Comparison of ENCODE assay signal across 1 cellular context in the genomic region with DNA sequence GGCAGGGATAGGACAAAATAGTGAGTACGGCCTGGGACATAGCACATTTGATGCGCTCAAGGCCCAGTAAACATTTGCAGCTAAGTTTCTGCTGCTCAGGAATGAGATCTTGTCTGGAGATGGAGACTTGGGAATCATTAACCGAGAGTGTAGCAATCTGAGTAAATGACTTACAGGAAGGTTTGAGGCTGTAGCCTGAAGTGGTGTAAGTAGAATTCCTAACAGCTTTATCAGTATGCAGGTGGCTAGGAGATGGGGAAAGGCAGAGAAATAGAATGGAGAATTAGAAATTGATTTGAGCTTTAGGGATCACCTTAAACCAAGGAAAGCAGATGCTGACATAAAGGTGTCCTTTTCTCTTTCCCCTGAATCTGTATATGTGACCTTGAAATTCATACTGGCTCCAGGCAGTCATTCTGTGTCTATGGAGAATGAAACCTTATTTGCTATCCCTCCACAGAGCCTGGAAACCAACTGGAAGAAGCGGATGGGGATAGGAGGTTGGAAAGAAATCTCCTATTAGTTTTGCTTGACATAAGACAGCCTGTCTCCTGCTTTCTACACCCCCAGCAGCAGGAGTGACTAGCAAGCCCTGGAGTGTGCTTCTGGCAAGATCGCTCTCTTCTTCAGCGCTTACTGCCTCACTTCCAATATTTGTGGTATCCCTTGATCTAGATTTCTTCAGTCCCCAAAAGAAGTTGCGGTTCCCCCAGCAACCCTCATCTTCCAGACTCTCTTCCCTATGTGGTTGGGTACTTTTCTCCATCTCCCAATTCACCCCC.
TF ChIP-seq lines count a peak whose summit lies in the region.

No MANE protein-coding gene starts in this region.

TF ChIP-seq in HepG2, 621 proteins besides CTCF, POLR2A, EP300 and RAD21 (continued from another document):
- TF ChIP-seq, protein P1, sequence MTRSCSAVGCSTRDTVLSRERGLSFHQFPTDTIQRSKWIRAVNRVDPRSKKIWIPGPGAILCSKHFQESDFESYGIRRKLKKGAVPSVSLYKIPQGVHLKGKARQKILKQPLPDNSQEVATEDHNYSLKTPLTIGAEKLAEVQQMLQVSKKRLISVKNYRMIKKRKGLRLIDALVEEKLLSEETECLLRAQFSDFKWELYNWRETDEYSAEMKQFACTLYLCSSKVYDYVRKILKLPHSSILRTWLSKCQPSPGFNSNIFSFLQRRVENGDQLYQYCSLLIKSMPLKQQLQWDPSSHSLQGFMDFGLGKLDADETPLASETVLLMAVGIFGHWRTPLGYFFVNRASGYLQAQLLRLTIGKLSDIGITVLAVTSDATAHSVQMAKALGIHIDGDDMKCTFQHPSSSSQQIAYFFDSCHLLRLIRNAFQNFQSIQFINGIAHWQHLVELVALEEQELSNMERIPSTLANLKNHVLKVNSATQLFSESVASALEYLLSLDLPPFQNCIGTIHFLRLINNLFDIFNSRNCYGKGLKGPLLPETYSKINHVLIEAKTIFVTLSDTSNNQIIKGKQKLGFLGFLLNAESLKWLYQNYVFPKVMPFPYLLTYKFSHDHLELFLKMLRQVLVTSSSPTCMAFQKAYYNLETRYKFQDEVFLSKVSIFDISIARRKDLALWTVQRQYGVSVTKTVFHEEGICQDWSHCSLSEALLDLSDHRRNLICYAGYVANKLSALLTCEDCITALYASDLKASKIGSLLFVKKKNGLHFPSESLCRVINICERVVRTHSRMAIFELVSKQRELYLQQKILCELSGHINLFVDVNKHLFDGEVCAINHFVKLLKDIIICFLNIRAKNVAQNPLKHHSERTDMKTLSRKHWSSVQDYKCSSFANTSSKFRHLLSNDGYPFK (CRISPR knock-in tag; IDR thresholded peaks at IDR 0.05; ENCODE audit: borderline replicate concordance) = no peak
- TF ChIP-seq ZBTB20 (CRISPR knock-in tag; IDR thresholded peaks at IDR 0.05; ENCODE audit: borderline replicate concordance, low read depth) (0 out of 2 replicates have a peak, but pooled peaks have one; percentile 33), ZIK1 (CRISPR knock-in tag; IDR thresholded peaks at IDR 0.05; ENCODE audit: borderline replicate concordance, low read depth) (no peak), KAT8 (CRISPR knock-in tag; IDR thresholded peaks at IDR 0.05) (peak; percentile 15; the same call in 1 of the 2 replicates), POLR2AphosphoS5 (IDR thresholded peaks at IDR 0.05; ENCODE audit: low read depth, low read length) (peak; percentile 62), ZNF124 (CRISPR knock-in tag; IDR thresholded peaks at IDR 0.05) (peak; percentile 67; the same call in 1 of the 2 replicates), ZNF260 (CRISPR knock-in tag; IDR thresholded peaks at IDR 0.05; ENCODE audit: borderline replicate concordance, low read depth) (no peak), SIX1 (CRISPR knock-in tag; IDR thresholded peaks at IDR 0.05; ENCODE audit: borderline replicate concordance) (peak; percentile 69; the same call in 1 of the 2 replicates), CEBPG (CRISPR knock-in tag; IDR thresholded peaks at IDR 0.05) (peak; percentile 93), FOXO1 (CRISPR knock-in tag; IDR thresholded peaks at IDR 0.05) (peak; percentile 66), ZNF614 (CRISPR knock-in tag; IDR thresholded peaks at IDR 0.05; ENCODE audit: borderline replicate concordance) (peak; percentile 47; the same call in 1 of the 2 replicates), RXRB (CRISPR knock-in tag; IDR thresholded peaks at IDR 0.05; ENCODE audit: borderline replicate concordance) (peak; percentile 68; the same call in 1 of the 2 replicates), HNRNPK (IDR thresholded peaks at IDR 0.05; ENCODE audit: low read depth, low read length, poor library complexity, severe bottlenecking) (no peak), HOXA3 (CRISPR knock-in tag; IDR thresholded peaks at IDR 0.05) (0 out of 2 replicates have a peak, but pooled peaks have one; percentile 23), RBFOX2 (IDR thresholded peaks at IDR 0.05; ENCODE audit: low read depth, low read length) (peak; percentile 51; the same call in 1 of the 2 replicates), GATAD2A (CRISPR knock-in tag; IDR thresholded peaks at IDR 0.05) (peak; percentile 84), ETV5 (CRISPR knock-in tag; IDR thresholded peaks at IDR 0.05; ENCODE audit: borderline replicate concordance) (0 out of 2 replicates have a peak, but pooled peaks have one; percentile 27), ZNF230 (CRISPR knock-in tag; IDR thresholded peaks at IDR 0.05) (no peak), ZSCAN20 (CRISPR knock-in tag; IDR thresholded peaks at IDR 0.05; ENCODE audit: borderline replicate concordance) (no peak), DPF2 (CRISPR knock-in tag; IDR thresholded peaks at IDR 0.05; ENCODE audit: borderline replicate concordance, low read depth) (0 out of 2 replicates have a peak, but pooled peaks have one; percentile 34), RARA (CRISPR knock-in tag; IDR thresholded peaks at IDR 0.05) (peak; percentile 72), ETV6 (CRISPR knock-in tag; conservative IDR thresholded peaks at IDR 0.05) (peak; percentile 66), RELA (CRISPR knock-in tag; IDR thresholded peaks at IDR 0.05) (0 out of 2 replicates have a peak, but pooled peaks have one; percentile 9), PAX8 (CRISPR knock-in tag; IDR thresholded peaks at IDR 0.05; ENCODE audit: borderline replicate concordance) (no peak), HMG20A (CRISPR knock-in tag; IDR thresholded peaks at IDR 0.05; ENCODE audit: borderline replicate concordance) (peak; percentile 81; the same call in 1 of the 2 replicates), ZNF530 (CRISPR knock-in tag; IDR thresholded peaks at IDR 0.05; ENCODE audit: low read depth) (no peak), FOXA3 (CRISPR knock-in tag; IDR thresholded peaks at IDR 0.05) (peak; percentile 79), SMAD3 (CRISPR knock-in tag; IDR thresholded peaks at IDR 0.05) (peak; percentile 77; the same call in 1 of the 2 replicates), TAF1 (CRISPR knock-in tag; IDR thresholded peaks at IDR 0.05) (peak; percentile 55; the same call in 1 of the 2 replicates), KDM6A (CRISPR knock-in tag; IDR thresholded peaks at IDR 0.05; ENCODE audit: low read depth) (peak; percentile 73; the same call in 1 of the 2 replicates), IRX3 (CRISPR knock-in tag; IDR thresholded peaks at IDR 0.05; ENCODE audit: borderline replicate concordance, low read depth) (no peak), ZFY (CRISPR knock-in tag; IDR thresholded peaks at IDR 0.05) (peak; percentile 47; the same call in 1 of the 2 replicates), ZNF589 (CRISPR knock-in tag; conservative IDR thresholded peaks at IDR 0.05) (no peak), ZNF644 (CRISPR knock-in tag; IDR thresholded peaks at IDR 0.05; ENCODE audit: low read depth) (peak; percentile 21; the same call in 1 of the 2 replicates)
- TF ChIP-seq, protein P2, sequence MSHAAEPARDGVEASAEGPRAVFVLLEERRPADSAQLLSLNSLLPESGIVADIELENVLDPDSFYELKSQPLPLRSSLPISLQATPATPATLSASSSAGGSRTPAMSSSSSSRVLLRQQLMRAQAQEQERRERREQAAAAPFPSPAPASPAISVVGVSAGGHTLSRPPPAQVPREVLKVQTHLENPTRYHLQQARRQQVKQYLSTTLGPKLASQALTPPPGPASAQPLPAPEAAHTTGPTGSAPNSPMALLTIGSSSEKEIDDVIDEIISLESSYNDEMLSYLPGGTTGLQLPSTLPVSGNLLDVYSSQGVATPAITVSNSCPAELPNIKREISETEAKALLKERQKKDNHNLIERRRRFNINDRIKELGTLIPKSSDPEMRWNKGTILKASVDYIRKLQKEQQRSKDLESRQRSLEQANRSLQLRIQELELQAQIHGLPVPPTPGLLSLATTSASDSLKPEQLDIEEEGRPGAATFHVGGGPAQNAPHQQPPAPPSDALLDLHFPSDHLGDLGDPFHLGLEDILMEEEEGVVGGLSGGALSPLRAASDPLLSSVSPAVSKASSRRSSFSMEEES (CRISPR knock-in tag; IDR thresholded peaks at IDR 0.05) = peak; percentile 19; the same call in 1 of the 2 replicates
- TF ChIP-seq, protein P3, sequence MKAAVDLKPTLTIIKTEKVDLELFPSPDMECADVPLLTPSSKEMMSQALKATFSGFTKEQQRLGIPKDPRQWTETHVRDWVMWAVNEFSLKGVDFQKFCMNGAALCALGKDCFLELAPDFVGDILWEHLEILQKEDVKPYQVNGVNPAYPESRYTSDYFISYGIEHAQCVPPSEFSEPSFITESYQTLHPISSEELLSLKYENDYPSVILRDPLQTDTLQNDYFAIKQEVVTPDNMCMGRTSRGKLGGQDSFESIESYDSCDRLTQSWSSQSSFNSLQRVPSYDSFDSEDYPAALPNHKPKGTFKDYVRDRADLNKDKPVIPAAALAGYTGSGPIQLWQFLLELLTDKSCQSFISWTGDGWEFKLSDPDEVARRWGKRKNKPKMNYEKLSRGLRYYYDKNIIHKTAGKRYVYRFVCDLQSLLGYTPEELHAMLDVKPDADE (CRISPR knock-in tag; IDR thresholded peaks at IDR 0.05) = no peak
- TF ChIP-seq, protein P4, sequence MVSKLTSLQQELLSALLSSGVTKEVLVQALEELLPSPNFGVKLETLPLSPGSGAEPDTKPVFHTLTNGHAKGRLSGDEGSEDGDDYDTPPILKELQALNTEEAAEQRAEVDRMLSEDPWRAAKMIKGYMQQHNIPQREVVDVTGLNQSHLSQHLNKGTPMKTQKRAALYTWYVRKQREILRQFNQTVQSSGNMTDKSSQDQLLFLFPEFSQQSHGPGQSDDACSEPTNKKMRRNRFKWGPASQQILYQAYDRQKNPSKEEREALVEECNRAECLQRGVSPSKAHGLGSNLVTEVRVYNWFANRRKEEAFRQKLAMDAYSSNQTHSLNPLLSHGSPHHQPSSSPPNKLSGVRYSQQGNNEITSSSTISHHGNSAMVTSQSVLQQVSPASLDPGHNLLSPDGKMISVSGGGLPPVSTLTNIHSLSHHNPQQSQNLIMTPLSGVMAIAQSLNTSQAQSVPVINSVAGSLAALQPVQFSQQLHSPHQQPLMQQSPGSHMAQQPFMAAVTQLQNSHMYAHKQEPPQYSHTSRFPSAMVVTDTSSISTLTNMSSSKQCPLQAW (CRISPR knock-in tag; IDR thresholded peaks at IDR 0.05) = peak; percentile 78
- TF ChIP-seq, protein P5, sequence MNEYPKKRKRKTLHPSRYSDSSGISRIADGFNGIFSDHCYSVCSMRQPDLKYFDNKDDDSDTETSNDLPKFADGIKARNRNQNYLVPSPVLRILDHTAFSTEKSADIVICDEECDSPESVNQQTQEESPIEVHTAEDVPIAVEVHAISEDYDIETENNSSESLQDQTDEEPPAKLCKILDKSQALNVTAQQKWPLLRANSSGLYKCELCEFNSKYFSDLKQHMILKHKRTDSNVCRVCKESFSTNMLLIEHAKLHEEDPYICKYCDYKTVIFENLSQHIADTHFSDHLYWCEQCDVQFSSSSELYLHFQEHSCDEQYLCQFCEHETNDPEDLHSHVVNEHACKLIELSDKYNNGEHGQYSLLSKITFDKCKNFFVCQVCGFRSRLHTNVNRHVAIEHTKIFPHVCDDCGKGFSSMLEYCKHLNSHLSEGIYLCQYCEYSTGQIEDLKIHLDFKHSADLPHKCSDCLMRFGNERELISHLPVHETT (CRISPR knock-in tag; conservative IDR thresholded peaks at IDR 0.05) = no peak
